In the genomic region with DNA sequence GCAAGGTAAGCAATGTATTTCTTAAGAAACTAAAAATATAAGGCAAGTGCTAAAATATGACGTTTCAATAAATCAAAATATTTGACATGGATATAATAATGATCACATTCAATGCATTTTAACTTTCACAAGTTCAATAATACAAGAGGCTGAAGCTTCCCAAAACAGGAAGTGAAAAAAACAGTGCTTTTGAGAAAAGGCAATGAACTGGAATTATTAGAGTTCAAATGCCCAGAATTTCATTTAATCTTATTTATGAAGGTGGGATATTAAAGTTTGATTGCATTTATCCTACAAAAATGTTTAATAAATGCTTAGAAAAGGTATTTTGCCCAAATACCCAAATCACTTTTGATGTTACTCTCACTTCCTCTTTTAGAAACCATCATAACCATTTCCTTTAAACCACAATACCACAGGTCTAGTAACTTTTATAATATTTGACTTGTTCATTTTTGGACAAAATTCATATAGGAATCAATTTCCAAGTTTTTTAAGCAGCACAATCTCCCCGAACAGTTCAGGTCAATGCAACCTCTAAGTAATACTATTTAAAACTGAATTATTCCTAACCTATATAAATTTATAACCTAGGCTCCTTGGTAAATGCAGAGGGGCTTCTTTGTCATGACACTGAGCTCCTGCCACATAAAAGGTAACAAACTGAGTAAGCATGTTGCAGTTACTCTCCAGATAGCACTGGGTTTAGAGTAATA, we compare ENCODE assay signal across 8 cellular contexts. TPM values are rescaled to one million over a fixed set of nuclear protein-coding genes. Genes with fewer than 3 reads are reported as not detected.
DNase-seq lines count a peak whose midpoint lies in the region; ATAC-seq, FAIRE-seq and TF ChIP-seq lines count a peak whose summit lies in the region.

No MANE protein-coding gene starts in this region.

- no peaks in the 10 kb centered on the region for H3K36me3 ChIP-seq in brain microvascular endothelial cell (replicated peaks)

- H3K27ac ChIP-seq in brain microvascular endothelial cell, result peak overlapping the region; percentile 30

- in situ Hi-C loops in brain microvascular endothelial cell (cut with HindIII; ENCODE audit: low pct_ligation_motif_present, low sequenced_read_pairs), result no loop called here

- DNase-seq in D721Med (ENCODE audit: insufficient read length, low spot score) (no peak), brain microvascular endothelial cell (no peak), natural killer cell (no peak), T-helper 9 cell (no peak), HT-29 (ENCODE audit: low spot score) (no peak), NCI-H446 (lab: John Stamatoyannopoulos, UW) (no peak)

- no peak overlapping the region for H3K27ac Mint-ChIP-seq in natural killer cell

- H3K36me3 Mint-ChIP-seq in natural killer cell, result no peaks in the 10 kb centered on the region

- intact Hi-C loops in natural killer cell (cut with micrococcal nuclease), result no loop called here

- peaks cover 44 to 66% of the 10 kb centered on the region in 2 donors for H3K27me3 Mint-ChIP-seq in natural killer cell (ENCODE audit: low read depth in 2 of 2)

- H3K4me1 Mint-ChIP-seq in natural killer cell, result peaks cover 31 to 32% of the 10 kb centered on the region in 2 donors

- no peaks in the 10 kb centered on the region for H3K9me3 Mint-ChIP-seq in natural killer cell

- no peaks in the 10 kb centered on the region for H3K27me3 ChIP-seq in brain microvascular endothelial cell (replicated peaks)

- peak overlapping the region; percentile 82 for H3K4me3 Mint-ChIP-seq in natural killer cell

- TF ChIP-seq CTCF in D721Med (IDR thresholded peaks at IDR 0.05; ENCODE audit: insufficient read depth, missing control alignments) (no peak), brain microvascular endothelial cell (IDR thresholded peaks at IDR 0.05; ENCODE audit: low read depth, low read length, missing control alignments) (no peak), natural killer cell (IDR thresholded peaks at IDR 0.05) (no peak)

- H3K4me3 ChIP-seq in brain microvascular endothelial cell (ENCODE audit: low read depth, low read length), result peak overlapping the region; percentile 74

- peak; percentile 36 for ATAC-seq in GM19463 (IDR thresholded peaks at IDR 0.05; ENCODE audit: unreplicated experiment)
- peak; percentile 71 for ATAC-seq in HG03469 (IDR thresholded peaks at IDR 0.05; ENCODE audit: unreplicated experiment)
- ATAC-seq in natural killer cell, result no peak

- FAIRE-seq in D721Med (lab: Jason Lieb, UNC), result peak; percentile 78

RNA-seq across cellular contexts. Expression of gene NCKAP1, which starts 2.1 kb away (rescaled TPM):
- total RNA-seq in natural killer cell, result 10 to 100 TPM in 2 of 3 donors, 1 to 10 TPM in 1; 8.4 to 12.3 (median 10.4) TPM
- 43.2 and 45.7 TPM in 2 replicates for total RNA-seq in HT-29 (2014; rRNA removed; shearing (Covaris generic))

RNA-seq across cellular contexts. Expression of gene DUSP19, which starts 42.4 kb away (rescaled TPM):
- total RNA-seq in natural killer cell, result 1 to 10 TPM; 1.0 to 1.1 (median 1.1) TPM
- total RNA-seq in HT-29 (2014; rRNA removed; shearing (Covaris generic)), result 0.37 and 0.51 TPM in 2 replicates

Comparison
In these comparisons a context has a peak if more than half of its experiments do, and no peak if none do; other contexts are left out.
1. ATAC-seq: peak in GM19463 (single experiment) and HG03469 (single experiment); none in natural killer cell (0 of 3).